ENCODE assay signal across 12 cellular contexts in genomic region chr2:191018663-191019119, GRCh38. TPM values are rescaled to one million over a fixed set of nuclear protein-coding genes. Genes with fewer than 3 reads are reported as not detected.
DNase-seq lines count a peak whose midpoint lies in the region; ATAC-seq and TF ChIP-seq lines count a peak whose summit lies in the region.
"Had no signal": no experiment of that assay in that cellular context is flagged by ENCODE, and none has a peak within 500 bp of the region (broad histone marks: within the 10 kb centered on the region; RNA-seq: fewer than 3 reads in every experiment).

No MANE protein-coding gene starts in this region.

- peak; percentile 17 for ATAC-seq in GM21619 (IDR thresholded peaks at IDR 0.05; ENCODE audit: unreplicated experiment)
- ATAC-seq in activated CD8-positive, alpha-beta T cell treated with anti-CD3 and anti-CD28 coated beads, Interleukin-2, amount 10 ng/mL, durations not matched to agents 7 days and 5 days: no peak
- ATAC-seq in HG03025 (IDR thresholded peaks at IDR 0.05; ENCODE audit: low FRiP score, unreplicated experiment): no peak

- POLR2A ChIA-PET in activated CD8-positive, alpha-beta T cell treated with anti-CD3 and anti-CD28 coated beads, Interleukin-2, amount 10 ng/mL, durations not matched to agents 7 days and 5 days (lab: Charles Lee): interaction anchor here (1.0 to 3.6 kb wide), 4 partner anchors 7 to 138 kb away, joined by 3 to 101 read pairs (median 15); partner anchors contain the start of gene GLS

- peaks cover 27% of the 10 kb centered on the region for H3K4me1 Mint-ChIP-seq in activated CD8-positive, alpha-beta T cell treated with anti-CD3 and anti-CD28 coated beads, Interleukin-2, amount 10 ng/mL, durations not matched to agents 7 days and 5 days (ENCODE audit: low read depth)
- no peaks in the 10 kb centered on the region for H3K4me1 Mint-ChIP-seq in nephron

- H3K27me3 Mint-ChIP-seq in activated CD8-positive, alpha-beta T cell treated with anti-CD3 and anti-CD28 coated beads, Interleukin-2, amount 10 ng/mL, durations not matched to agents 7 days and 5 days (ENCODE audit: low read depth): no peaks in the 10 kb centered on the region
- peaks cover 10% of the 10 kb centered on the region for H3K27me3 Mint-ChIP-seq in nephron (ENCODE audit: low read depth)
- H3K27me3 Mint-ChIP-seq: dendritic cell treated with granulocyte-macrophage colony-stimulating factor and Interleukin-4, amounts not matched to agents 40 ng/mL and 50 ng/mL, for 4 days had no signal

- DNase-seq in NK-92 treated with Interleukin-12 subunit alpha and Interleukin-12 subunit beta, amount 100 ng/mL, for 24 hours (lab: John Stamatoyannopoulos, UW): peak; percentile 27
- DNase-seq in NK-92 (lab: John Stamatoyannopoulos, UW; ENCODE audit: unreplicated experiment): no peak
- DNase-seq in activated CD8-positive, alpha-beta T cell treated with anti-CD3 and anti-CD28 coated beads, Interleukin-2, amount 10 ng/mL, durations not matched to agents 7 days and 5 days: no peak
- no peak for DNase-seq in iPS-NIHi11 (ENCODE audit: low spot score)
- DNase-seq in effector CD8-positive, alpha-beta T cell (lab: John Stamatoyannopoulos, UW): no peak
- DNase-seq: DMS79, NCI-H1694 treated with DMSO at 0.1 percent for 48 hours, upper lobe of left lung had no signal

- no peak for TF ChIP-seq CTCF in nephron (IDR thresholded peaks at IDR 0.05; ENCODE audit: unreplicated experiment in 3 of 3)

- H3K27ac Mint-ChIP-seq in activated CD8-positive, alpha-beta T cell treated with anti-CD3 and anti-CD28 coated beads, Interleukin-2, amount 10 ng/mL, durations not matched to agents 7 days and 5 days: peak overlapping the region; percentile 83
- H3K27ac Mint-ChIP-seq in nephron: peak overlapping the region in 2 of 3 experiments; percentile 91 to 94

- peak overlapping the region; percentile 65 for H3K4me3 Mint-ChIP-seq in activated CD8-positive, alpha-beta T cell treated with anti-CD3 and anti-CD28 coated beads, Interleukin-2, amount 10 ng/mL, durations not matched to agents 7 days and 5 days
- H3K4me3 Mint-ChIP-seq in nephron: peak overlapping the region; percentile 8 to 21 (median 18)
- H3K4me3 Mint-ChIP-seq: dendritic cell treated with granulocyte-macrophage colony-stimulating factor and Interleukin-4, amounts not matched to agents 40 ng/mL and 50 ng/mL, for 4 days had no signal

- H3K9me3 Mint-ChIP-seq in activated CD8-positive, alpha-beta T cell treated with anti-CD3 and anti-CD28 coated beads, Interleukin-2, amount 10 ng/mL, durations not matched to agents 7 days and 5 days (ENCODE audit: insufficient read depth): peaks cover 8% of the 10 kb centered on the region
- no peaks in the 10 kb centered on the region for H3K9me3 Mint-ChIP-seq in nephron
- H3K9me3 Mint-ChIP-seq: dendritic cell treated with granulocyte-macrophage colony-stimulating factor and Interleukin-4, amounts not matched to agents 40 ng/mL and 50 ng/mL, for 4 days had no signal

- H3K36me3 Mint-ChIP-seq in activated CD8-positive, alpha-beta T cell treated with anti-CD3 and anti-CD28 coated beads, Interleukin-2, amount 10 ng/mL, durations not matched to agents 7 days and 5 days (ENCODE audit: low read depth): peaks cover 9% of the 10 kb centered on the region
- no peaks in the 10 kb centered on the region for H3K36me3 Mint-ChIP-seq in nephron (ENCODE audit: low read depth)

- CTCF ChIA-PET in activated CD8-positive, alpha-beta T cell treated with anti-CD3 and anti-CD28 coated beads, Interleukin-2, amount 10 ng/mL, durations not matched to agents 7 days and 5 days (lab: Charles Lee): interaction anchor here (2.0 to 3.3 kb wide), 3 partner anchors 11 to 137 kb away, joined by 12 to 13 read pairs (median 12); no protein-coding TSS in a partner anchor

RNA-seq across cellular contexts. Expression of gene STAT1, which starts 4.7 kb away (rescaled TPM):
- 100 to 1,000 TPM; 472 to 473 TPM for total RNA-seq in activated CD8-positive, alpha-beta T cell treated with anti-CD3 and anti-CD28 coated beads, Interleukin-2, amount 10 ng/mL, durations not matched to agents 7 days and 5 days
